Comparison of ENCODE assay signal across 8 cellular contexts in genomic region chr11:75341583-75341982, GRCh38. TPM values are rescaled to one million over a fixed set of nuclear protein-coding genes. Genes with fewer than 3 reads are reported as not detected.
DNase-seq lines count a peak whose midpoint lies in the region; ATAC-seq and TF ChIP-seq lines count a peak whose summit lies in the region.

No MANE protein-coding gene starts in this region.

- POLR2A ChIA-PET in activated CD4-positive, alpha-beta memory T cell treated with anti-CD3 and anti-CD28 coated beads for 36 hours (lab: Charles Lee), result interaction anchor here (1.4 kb wide), 1 partner anchor 10 kb away, joined by 3 read pairs; the partner anchor contains the start of gene ARRB1

- H3K27me3 Mint-ChIP-seq in activated CD4-positive, alpha-beta memory T cell treated with anti-CD3 and anti-CD28 coated beads for 36 hours, result no peaks in the 10 kb centered on the region
- no peaks in the 10 kb centered on the region for H3K27me3 Mint-ChIP-seq in progenitor cell of endocrine pancreas

- 49% methylated on average over 4 of the region's 4 CpGs for WGBS in right cardiac atrium
- 47% methylated on average over 4 of the region's 4 CpGs for WGBS in smooth muscle cell (ENCODE audit: low lambda C conversion rate)

- peak; percentile 8 to 9 for ATAC-seq in right cardiac atrium
- ATAC-seq in HG03097 (IDR thresholded peaks at IDR 0.05; ENCODE audit: low FRiP score, unreplicated experiment), result no peak

- peaks cover 3% of the 10 kb centered on the region for H4K20me1 ChIP-seq in smooth muscle cell (ENCODE audit: low read depth)

- intact Hi-C loops in activated CD4-positive, alpha-beta memory T cell treated with anti-CD3 and anti-CD28 coated beads for 36 hours (cut with micrococcal nuclease), result no loop called here
- intact Hi-C loops in right cardiac atrium (cut with DNase I), result no loop called here

- no peak overlapping the region for H2AFZ ChIP-seq in smooth muscle cell (ENCODE audit: low read depth)

- H3K9me3 Mint-ChIP-seq in activated CD4-positive, alpha-beta memory T cell treated with anti-CD3 and anti-CD28 coated beads for 36 hours, result no peaks in the 10 kb centered on the region
- no peaks in the 10 kb centered on the region for H3K9me3 Mint-ChIP-seq in progenitor cell of endocrine pancreas (ENCODE audit: low read depth)

- peaks cover 87% of the 10 kb centered on the region for H3K4me1 Mint-ChIP-seq in activated CD4-positive, alpha-beta memory T cell treated with anti-CD3 and anti-CD28 coated beads for 36 hours (ENCODE audit: low read depth)
- H3K4me1 Mint-ChIP-seq in progenitor cell of endocrine pancreas (ENCODE audit: low read depth), result peaks cover 46% of the 10 kb centered on the region

- H3K4me3 Mint-ChIP-seq in activated CD4-positive, alpha-beta memory T cell treated with anti-CD3 and anti-CD28 coated beads for 36 hours, result no peak overlapping the region
- no peak overlapping the region for H3K4me3 Mint-ChIP-seq in progenitor cell of endocrine pancreas (ENCODE audit: low read depth)

- peaks cover 54% of the 10 kb centered on the region for H3K4me1 ChIP-seq in right cardiac atrium (ENCODE audit: control insufficient read depth, insufficient read depth, low read length)
- peaks cover 45% of the 10 kb centered on the region for H3K4me1 ChIP-seq in smooth muscle cell (ENCODE audit: low read depth)

- TF ChIP-seq CTCF in smooth muscle cell (IDR thresholded peaks at IDR 0.05; ENCODE audit: borderline replicate concordance, insufficient read depth, poor library complexity, severe bottlenecking) (no peak), progenitor cell of endocrine pancreas (IDR thresholded peaks at IDR 0.05; ENCODE audit: unreplicated experiment) (no peak)

- H3K27ac ChIP-seq in right cardiac atrium (ENCODE audit: low read length), result peak overlapping the region; percentile 68
- H3K27ac ChIP-seq in smooth muscle cell (ENCODE audit: low read depth), result peak overlapping the region; percentile 74

- peak overlapping the region; percentile 89 for H3K27ac Mint-ChIP-seq in activated CD4-positive, alpha-beta memory T cell treated with anti-CD3 and anti-CD28 coated beads for 36 hours
- H3K27ac Mint-ChIP-seq in progenitor cell of endocrine pancreas, result no peak overlapping the region

- peak overlapping the region; percentile 24 for H3K4me2 ChIP-seq in smooth muscle cell

- H3K79me2 ChIP-seq in smooth muscle cell (ENCODE audit: low read depth), result peaks cover 27% of the 10 kb centered on the region

- no peaks in the 10 kb centered on the region for H3K36me3 ChIP-seq in H7 (replicated peaks; ENCODE audit: control insufficient read depth, insufficient read depth, low read length)
- no peaks in the 10 kb centered on the region for H3K36me3 ChIP-seq in smooth muscle cell (ENCODE audit: low read depth)

- DNase-seq in H7 (peak; percentile 51), right cardiac atrium (peak; percentile 38 to 75 (median 65)), smooth muscle cell (lab: John Stamatoyannopoulos, UW; ENCODE audit: unreplicated experiment) (no peak), NCI-H1092 (lab: John Stamatoyannopoulos, UW) (no peak), NCI-H1048 (lab: John Stamatoyannopoulos, UW) (no peak), progenitor cell of endocrine pancreas (ENCODE audit: low spot score, unreplicated experiment) (no peak)
- no peak for DNase-seq in activated CD4-positive, alpha-beta memory T cell treated with anti-CD3 and anti-CD28 coated beads for 36 hours

- no peak overlapping the region for H3K4me3 ChIP-seq in H7 (ENCODE audit: insufficient read depth, low read depth, low read length)
- no peak overlapping the region for H3K4me3 ChIP-seq in right cardiac atrium (ENCODE audit: low read length)
- H3K4me3 ChIP-seq in smooth muscle cell, result no peak overlapping the region

- H3K9me3 ChIP-seq in right cardiac atrium (ENCODE audit: control insufficient read depth, low read length) (no peaks in the 10 kb centered on the region), smooth muscle cell (replicated peaks; ENCODE audit: low read depth) (no peaks in the 10 kb centered on the region)

- no peak overlapping the region for H3K9ac ChIP-seq in smooth muscle cell (ENCODE audit: low read depth)

- CTCF ChIA-PET in activated CD4-positive, alpha-beta memory T cell treated with anti-CD3 and anti-CD28 coated beads for 36 hours (lab: Charles Lee), result interaction anchor here (1.3 to 3.5 kb wide), 6 partner anchors 11 to 62 kb away, joined by 3 to 19 read pairs (median 6); no protein-coding TSS in a partner anchor

- H3K27me3 ChIP-seq in H7 (ENCODE audit: control insufficient read depth, insufficient read depth, low read length), result no peaks in the 10 kb centered on the region
- H3K27me3 ChIP-seq in right cardiac atrium (ENCODE audit: control insufficient read depth, insufficient read depth), result no peaks in the 10 kb centered on the region
- no peaks in the 10 kb centered on the region for H3K27me3 ChIP-seq in smooth muscle cell (ENCODE audit: low read depth)

- no peaks in the 10 kb centered on the region for H3K36me3 Mint-ChIP-seq in activated CD4-positive, alpha-beta memory T cell treated with anti-CD3 and anti-CD28 coated beads for 36 hours
- H3K36me3 Mint-ChIP-seq in progenitor cell of endocrine pancreas (ENCODE audit: insufficient read depth), result no peaks in the 10 kb centered on the region

- H3F3A ChIP-seq in smooth muscle cell (ENCODE audit: low read depth), result peaks cover 25% of the 10 kb centered on the region

RNA-seq across cellular contexts. Expression of gene ARRB1, which starts 9.9 kb away (rescaled TPM):
- 110 and 116 TPM in 2 replicates for total RNA-seq in H7 (2014; rRNA removed; shearing (Covaris generic))
- total RNA-seq in activated CD4-positive, alpha-beta memory T cell treated with anti-CD3 and anti-CD28 coated beads for 36 hours, result 10 to 100 TPM; 16.3 to 18.8 TPM
- total RNA-seq in right cardiac atrium (10 to 100 TPM; 24.8 to 32.5 (median 27.4) TPM), smooth muscle cell (16.9 and 19.7 TPM in 2 replicates), progenitor cell of endocrine pancreas (32.5 and 36.0 TPM in 2 replicates)
- polyA plus RNA-seq in right cardiac atrium (12.1 TPM), smooth muscle cell (4.6 and 6.6 TPM in 2 replicates)

RNA-seq across cellular contexts. Expression of gene RPS3, which starts 57.7 kb away (rescaled TPM):
- 2,195 and 2,298 TPM in 2 replicates for total RNA-seq in H7 (2014; rRNA removed; shearing (Covaris generic))
- total RNA-seq in activated CD4-positive, alpha-beta memory T cell treated with anti-CD3 and anti-CD28 coated beads for 36 hours, result 1,000 to 10,000 TPM; 4,423 to 4,525 TPM
- total RNA-seq in right cardiac atrium (1,000 to 10,000 TPM; 1,039 to 1,263 (median 1,178) TPM), smooth muscle cell (721 and 794 TPM in 2 replicates), progenitor cell of endocrine pancreas (2,637 and 2,682 TPM in 2 replicates)
- polyA plus RNA-seq in right cardiac atrium (1,021 TPM), smooth muscle cell (976 and 989 TPM in 2 replicates)

Comparison
In these comparisons a context has a peak if more than half of its experiments do, and no peak if none do; other contexts are left out.
1. DNase-seq: peak in H7 (single experiment) and right cardiac atrium (3 of 3); none in activated CD4-positive, alpha-beta memory T cell treated with anti-CD3 and anti-CD28 coated beads for 36 hours (single experiment), smooth muscle cell (single experiment), NCI-H1092 (single experiment), NCI-H1048 (single experiment) and progenitor cell of endocrine pancreas (single experiment).